In the genomic region with DNA sequence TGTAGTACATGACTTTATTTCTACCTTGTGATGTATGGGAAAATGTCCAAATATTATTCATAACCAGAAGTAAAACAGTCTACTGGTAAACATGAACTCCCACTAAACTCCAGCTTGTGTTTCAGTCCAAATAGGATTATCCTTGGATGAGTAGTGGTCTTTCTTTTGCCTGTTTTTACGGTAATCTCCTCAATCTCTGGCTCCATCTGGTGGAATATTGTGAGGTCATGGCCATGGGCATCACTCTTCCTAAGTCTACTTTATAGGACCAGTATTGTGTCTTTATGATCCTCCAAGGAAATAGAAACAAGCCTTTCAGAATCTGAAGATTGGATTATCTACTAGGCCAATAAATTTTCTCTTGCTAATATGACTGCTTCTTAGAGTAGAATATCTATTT, we compare ENCODE assay signal across 1 cellular context.
TF ChIP-seq lines count a peak whose summit lies in the region.

No MANE protein-coding gene starts in this region.

TF ChIP-seq in GM23338, 12 proteins besides CTCF, POLR2A, EP300 and RAD21 (continued from another document):
- TF ChIP-seq ZNF331 (CRISPR knock-in tag; IDR thresholded peaks at IDR 0.05; ENCODE audit: low read depth) (no peak), NANOG (IDR thresholded peaks at IDR 0.05; ENCODE audit: borderline replicate concordance) (no peak), EZH2phosphoT487 (IDR thresholded peaks at IDR 0.05; ENCODE audit: unreplicated experiment) (no peak), EZH2 (IDR thresholded peaks at IDR 0.05; ENCODE audit: low read depth, unreplicated experiment) (no peak), CREB1 (CRISPR knock-in tag; IDR thresholded peaks at IDR 0.05; ENCODE audit: low read depth) (no peak)
- TF ChIP-seq, protein P1, sequence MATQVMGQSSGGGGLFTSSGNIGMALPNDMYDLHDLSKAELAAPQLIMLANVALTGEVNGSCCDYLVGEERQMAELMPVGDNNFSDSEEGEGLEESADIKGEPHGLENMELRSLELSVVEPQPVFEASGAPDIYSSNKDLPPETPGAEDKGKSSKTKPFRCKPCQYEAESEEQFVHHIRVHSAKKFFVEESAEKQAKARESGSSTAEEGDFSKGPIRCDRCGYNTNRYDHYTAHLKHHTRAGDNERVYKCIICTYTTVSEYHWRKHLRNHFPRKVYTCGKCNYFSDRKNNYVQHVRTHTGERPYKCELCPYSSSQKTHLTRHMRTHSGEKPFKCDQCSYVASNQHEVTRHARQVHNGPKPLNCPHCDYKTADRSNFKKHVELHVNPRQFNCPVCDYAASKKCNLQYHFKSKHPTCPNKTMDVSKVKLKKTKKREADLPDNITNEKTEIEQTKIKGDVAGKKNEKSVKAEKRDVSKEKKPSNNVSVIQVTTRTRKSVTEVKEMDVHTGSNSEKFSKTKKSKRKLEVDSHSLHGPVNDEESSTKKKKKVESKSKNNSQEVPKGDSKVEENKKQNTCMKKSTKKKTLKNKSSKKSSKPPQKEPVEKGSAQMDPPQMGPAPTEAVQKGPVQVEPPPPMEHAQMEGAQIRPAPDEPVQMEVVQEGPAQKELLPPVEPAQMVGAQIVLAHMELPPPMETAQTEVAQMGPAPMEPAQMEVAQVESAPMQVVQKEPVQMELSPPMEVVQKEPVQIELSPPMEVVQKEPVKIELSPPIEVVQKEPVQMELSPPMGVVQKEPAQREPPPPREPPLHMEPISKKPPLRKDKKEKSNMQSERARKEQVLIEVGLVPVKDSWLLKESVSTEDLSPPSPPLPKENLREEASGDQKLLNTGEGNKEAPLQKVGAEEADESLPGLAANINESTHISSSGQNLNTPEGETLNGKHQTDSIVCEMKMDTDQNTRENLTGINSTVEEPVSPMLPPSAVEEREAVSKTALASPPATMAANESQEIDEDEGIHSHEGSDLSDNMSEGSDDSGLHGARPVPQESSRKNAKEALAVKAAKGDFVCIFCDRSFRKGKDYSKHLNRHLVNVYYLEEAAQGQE (IDR thresholded peaks at IDR 0.05; ENCODE audit: unreplicated experiment) = no peak
